ENCODE assay signal across 25 cellular contexts in the genomic region with DNA sequence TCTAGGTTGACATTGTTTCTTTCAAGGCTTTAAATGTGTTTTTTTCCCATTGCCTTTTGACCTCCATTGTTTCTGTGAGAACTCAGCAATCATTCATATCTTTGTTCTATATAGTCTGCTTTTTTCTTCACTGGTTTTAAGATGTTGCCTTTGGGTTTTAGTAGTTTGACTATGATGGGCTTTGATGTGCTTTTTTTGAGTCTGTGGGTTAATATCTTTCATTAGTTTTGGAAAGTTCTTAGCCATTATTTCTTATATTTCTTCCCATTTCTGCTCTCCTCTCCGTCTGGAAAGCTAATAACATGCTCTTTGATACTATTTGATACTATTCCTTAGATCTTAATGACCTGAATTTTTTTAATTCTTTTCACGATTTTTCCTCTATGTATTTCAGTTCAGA. TPM values are rescaled to one million over a fixed set of nuclear protein-coding genes. Genes with fewer than 3 reads are reported as not detected.
"Had no signal": no experiment of that assay in that cellular context is flagged by ENCODE, and none has a peak within 500 bp of the region (broad histone marks: within the 10 kb centered on the region; RNA-seq: fewer than 3 reads in every experiment).

No MANE protein-coding gene starts in this region.

- H3K4me3 Mint-ChIP-seq: activated B cell treated with CpG ODN at 0.5 μM for 24 hours; activated CD4-positive, alpha-beta T cell treated with anti-CD3 and anti-CD28 coated beads for 36 hours; activated T-cell treated with anti-CD3 and anti-CD28 coated beads, Interleukin-2, amount 50 U/mL, for 24 hours; activated T-helper 17 cell treated with anti-CD3 and anti-CD28 coated beads, Interleukin-2, amount 50 U/mL, for 72 hours; naive thymus-derived CD4-positive, alpha-beta T cell had no signal

- H3K27ac Mint-ChIP-seq: activated B cell treated with CpG ODN at 0.5 μM for 24 hours; activated CD4-positive, alpha-beta T cell treated with anti-CD3 and anti-CD28 coated beads for 36 hours; activated T-cell treated with anti-CD3 and anti-CD28 coated beads, Interleukin-2, amount 50 U/mL, for 24 hours; activated T-helper 17 cell treated with anti-CD3 and anti-CD28 coated beads, Interleukin-2, amount 50 U/mL, for 72 hours had no signal

- H3K27me3 ChIP-seq: ovary, right atrium auricular region, testis, upper lobe of left lung had no signal

- DNase-seq: activated B cell treated with CpG ODN at 0.5 μM for 24 hours; activated CD4-positive, alpha-beta T cell treated with anti-CD3 and anti-CD28 coated beads for 36 hours; activated CD4-positive, alpha-beta T cell treated with anti-CD3 and anti-CD28 coated beads, Interleukin-2, amount 50 U/mL, for 4 hours; activated CD8-positive, alpha-beta memory T cell treated with anti-CD3 and anti-CD28 coated beads for 24 hours; activated CD8-positive, alpha-beta memory T cell treated with anti-CD3 and anti-CD28 coated beads, Interleukin-2, amount 50 U/mL, for 4 hours; aorta; cerebellar nuclear complex; cortex of kidney; effector CD4-positive, alpha-beta T cell; erythroblast; foreskin fibroblast; naive thymus-derived CD4-positive, alpha-beta T cell; stimulated activated CD4-positive, alpha-beta T cell treated with anti-CD3 and anti-CD28 coated beads, Interleukin-4, amount 100 ng/mL, for 4 hours; T-helper 1 cell; testis; upper lobe of left lung had no signal

- H3K36me3 ChIP-seq: ovary had no signal

- H3K27me3 Mint-ChIP-seq: activated B cell treated with CpG ODN at 0.5 μM for 24 hours; activated CD4-positive, alpha-beta T cell treated with anti-CD3 and anti-CD28 coated beads for 36 hours; activated T-cell treated with anti-CD3 and anti-CD28 coated beads, Interleukin-2, amount 50 U/mL, for 24 hours; activated T-helper 17 cell treated with anti-CD3 and anti-CD28 coated beads, Interleukin-2, amount 50 U/mL, for 72 hours; naive thymus-derived CD4-positive, alpha-beta T cell had no signal

- H3K4me1 ChIP-seq: upper lobe of left lung had no signal

- FAIRE-seq: endometrium, TTC549 had no signal

- H3K9me3 ChIP-seq: ovary, prostate gland, right atrium auricular region, testis, upper lobe of left lung had no signal

- H3K4me1 Mint-ChIP-seq: activated CD4-positive, alpha-beta T cell treated with anti-CD3 and anti-CD28 coated beads for 36 hours; activated T-helper 17 cell treated with anti-CD3 and anti-CD28 coated beads, Interleukin-2, amount 50 U/mL, for 72 hours had no signal

- H3K27ac ChIP-seq: ovary, prostate gland, testis, upper lobe of left lung had no signal

- H3K4me3 ChIP-seq: lung, ovary, prostate gland, right atrium auricular region, testis, upper lobe of left lung had no signal

- ATAC-seq: activated CD4-positive, alpha-beta T cell treated with anti-CD3 and anti-CD28 coated beads for 36 hours; activated naive CD4-positive, alpha-beta T cell treated with anti-CD3 and anti-CD28 coated beads, Interleukin-2, amount 50 U/mL, for 72 hours; activated T-helper 17 cell treated with anti-CD3 and anti-CD28 coated beads, Interleukin-2, amount 50 U/mL, for 72 hours; naive thymus-derived CD4-positive, alpha-beta T cell had no signal

- H3K9me3 Mint-ChIP-seq: activated B cell treated with CpG ODN at 0.5 μM for 24 hours; activated naive CD4-positive, alpha-beta T cell treated with anti-CD3 and anti-CD28 coated beads, Interleukin-2, amount 50 U/mL, for 72 hours; activated T-cell treated with anti-CD3 and anti-CD28 coated beads, Interleukin-2, amount 50 U/mL, for 24 hours; activated T-helper 17 cell treated with anti-CD3 and anti-CD28 coated beads, Interleukin-2, amount 50 U/mL, for 72 hours; naive thymus-derived CD4-positive, alpha-beta T cell had no signal

RNA-seq across cellular contexts. Expression of gene CCDC8, which starts 32.7 kb away (rescaled TPM):
- total RNA-seq: activated B cell treated with CpG ODN at 0.5 μM for 24 hours; activated CD4-positive, alpha-beta T cell treated with anti-CD3 and anti-CD28 coated beads for 36 hours; activated naive CD4-positive, alpha-beta T cell treated with anti-CD3 and anti-CD28 coated beads, Interleukin-2, amount 50 U/mL, for 72 hours; activated T-helper 17 cell treated with anti-CD3 and anti-CD28 coated beads, Interleukin-2, amount 50 U/mL, for 72 hours; naive thymus-derived CD4-positive, alpha-beta T cell had no signal
- polyA plus RNA-seq: naive thymus-derived CD4-positive, alpha-beta T cell had no signal

RNA-seq across cellular contexts. Expression of gene PNMA8C, which starts 48.0 kb away (rescaled TPM):
- total RNA-seq: activated B cell treated with CpG ODN at 0.5 μM for 24 hours; activated CD4-positive, alpha-beta T cell treated with anti-CD3 and anti-CD28 coated beads for 36 hours; activated naive CD4-positive, alpha-beta T cell treated with anti-CD3 and anti-CD28 coated beads, Interleukin-2, amount 50 U/mL, for 72 hours; activated T-helper 17 cell treated with anti-CD3 and anti-CD28 coated beads, Interleukin-2, amount 50 U/mL, for 72 hours; naive thymus-derived CD4-positive, alpha-beta T cell; right atrium auricular region had no signal
- polyA plus RNA-seq: naive thymus-derived CD4-positive, alpha-beta T cell had no signal
